ENCODE assay signal across 1 cellular context in the genomic region with DNA sequence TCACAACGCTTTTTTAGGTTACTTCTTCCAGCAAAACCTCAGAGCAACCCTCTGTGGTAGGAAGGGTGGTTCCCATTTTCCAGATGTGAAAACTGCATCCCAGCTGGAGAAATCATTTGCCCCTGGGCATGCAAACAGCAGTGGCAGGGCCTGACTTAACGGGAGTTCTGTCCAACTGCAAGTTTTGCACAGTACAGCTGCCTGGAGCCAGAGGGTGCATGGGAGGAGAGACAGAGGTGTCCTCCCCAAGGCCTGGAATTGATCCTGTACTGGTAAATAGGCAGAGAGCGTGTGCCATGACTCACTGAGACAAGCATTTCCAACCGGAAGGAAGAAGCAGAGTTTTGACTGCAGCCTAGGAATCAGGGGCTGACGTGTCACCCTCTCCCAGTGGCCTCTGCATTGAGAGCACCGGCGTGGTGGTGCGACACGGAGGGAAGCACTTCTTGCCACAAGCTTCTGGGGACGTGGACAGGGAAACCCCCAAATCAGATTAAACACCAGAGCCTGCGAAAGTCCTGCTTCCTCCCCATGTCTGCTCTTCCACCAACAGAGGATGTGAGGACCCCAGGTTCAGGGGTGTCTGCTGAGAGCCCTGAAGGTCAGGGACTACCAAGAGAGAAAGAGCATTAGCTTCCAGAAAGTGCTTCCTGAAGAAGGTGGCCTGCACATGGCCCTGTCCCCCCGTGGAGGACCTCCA.
TF ChIP-seq lines count a peak whose summit lies in the region.

No MANE protein-coding gene starts in this region.

TF ChIP-seq in HepG2, 621 proteins besides CTCF, POLR2A, EP300 and RAD21 (continued from another document and continues in another):
- TF ChIP-seq TSC22D2 (CRISPR knock-in tag; IDR thresholded peaks at IDR 0.05; ENCODE audit: borderline replicate concordance) = no peak
- no peak for TF ChIP-seq RFXANK (CRISPR knock-in tag; IDR thresholded peaks at IDR 0.05)
- TF ChIP-seq FOXK2 (IDR thresholded peaks at IDR 0.05) = no peak
- TF ChIP-seq ZNF776 (CRISPR knock-in tag; IDR thresholded peaks at IDR 0.05) = 0 out of 2 replicates have a peak, but pooled peaks have one; percentile 28
- TF ChIP-seq YY1 (IDR thresholded peaks at IDR 0.05; ENCODE audit: insufficient read depth, insufficient replicate concordance, low read depth, low read length) = no peak
- TF ChIP-seq KAT7 (CRISPR knock-in tag; IDR thresholded peaks at IDR 0.05; ENCODE audit: borderline replicate concordance) = no peak
- no peak for TF ChIP-seq AKAP8 (CRISPR knock-in tag; IDR thresholded peaks at IDR 0.05)
- TF ChIP-seq TCF7 (IDR thresholded peaks at IDR 0.05; ENCODE audit: low read depth) = no peak
- TF ChIP-seq, protein P1, sequence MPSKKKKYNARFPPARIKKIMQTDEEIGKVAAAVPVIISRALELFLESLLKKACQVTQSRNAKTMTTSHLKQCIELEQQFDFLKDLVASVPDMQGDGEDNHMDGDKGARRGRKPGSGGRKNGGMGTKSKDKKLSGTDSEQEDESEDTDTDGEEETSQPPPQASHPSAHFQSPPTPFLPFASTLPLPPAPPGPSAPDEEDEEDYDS (CRISPR knock-in tag; IDR thresholded peaks at IDR 0.05) = peak; percentile 49
- no peak for TF ChIP-seq ZNF33B (CRISPR knock-in tag; IDR thresholded peaks at IDR 0.05)
- no peak for TF ChIP-seq ZNF660 (CRISPR knock-in tag; IDR thresholded peaks at IDR 0.05; ENCODE audit: borderline replicate concordance, low read depth)
- TF ChIP-seq ERF (CRISPR knock-in tag; IDR thresholded peaks at IDR 0.05) = peak; percentile 63; the same call in 1 of the 2 replicates
- TF ChIP-seq, protein P2, sequence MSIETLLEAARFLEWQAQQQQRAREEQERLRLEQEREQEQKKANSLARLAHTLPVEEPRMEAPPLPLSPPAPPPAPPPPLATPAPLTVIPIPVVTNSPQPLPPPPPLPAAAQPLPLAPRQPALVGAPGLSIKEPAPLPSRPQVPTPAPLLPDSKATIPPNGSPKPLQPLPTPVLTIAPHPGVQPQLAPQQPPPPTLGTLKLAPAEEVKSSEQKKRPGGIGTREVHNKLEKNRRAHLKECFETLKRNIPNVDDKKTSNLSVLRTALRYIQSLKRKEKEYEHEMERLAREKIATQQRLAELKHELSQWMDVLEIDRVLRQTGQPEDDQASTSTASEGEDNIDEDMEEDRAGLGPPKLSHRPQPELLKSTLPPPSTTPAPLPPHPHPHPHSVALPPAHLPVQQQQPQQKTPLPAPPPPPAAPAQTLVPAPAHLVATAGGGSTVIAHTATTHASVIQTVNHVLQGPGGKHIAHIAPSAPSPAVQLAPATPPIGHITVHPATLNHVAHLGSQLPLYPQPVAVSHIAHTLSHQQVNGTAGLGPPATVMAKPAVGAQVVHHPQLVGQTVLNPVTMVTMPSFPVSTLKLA (IDR thresholded peaks at IDR 0.05) = no peak
- TF ChIP-seq MAF1 (CRISPR knock-in tag; IDR thresholded peaks at IDR 0.05; ENCODE audit: borderline replicate concordance) = no peak
- TF ChIP-seq SMARCE1 (IDR thresholded peaks at IDR 0.05; ENCODE audit: borderline replicate concordance) = no peak
- TF ChIP-seq NFE2 (CRISPR knock-in tag; IDR thresholded peaks at IDR 0.05) = no peak
- TF ChIP-seq SP4 (CRISPR knock-in tag; IDR thresholded peaks at IDR 0.05) = no peak
- TF ChIP-seq ZNF230 (CRISPR knock-in tag; IDR thresholded peaks at IDR 0.05) = no peak
- TF ChIP-seq PHF21A (CRISPR knock-in tag; IDR thresholded peaks at IDR 0.05) = no peak
- TF ChIP-seq ZNF251 (CRISPR knock-in tag; IDR thresholded peaks at IDR 0.05) = no peak
- TF ChIP-seq ZNF562 (CRISPR knock-in tag; IDR thresholded peaks at IDR 0.05; ENCODE audit: borderline replicate concordance) = no peak
- TF ChIP-seq MAFF (IDR thresholded peaks at IDR 0.05; ENCODE audit: low read depth, low read length) = no peak
- no peak for TF ChIP-seq HHEX (CRISPR knock-in tag; IDR thresholded peaks at IDR 0.05)
- TF ChIP-seq ZNF629 (CRISPR knock-in tag; conservative IDR thresholded peaks at IDR 0.05) = peak; percentile 71
- no peak for TF ChIP-seq RORA (CRISPR knock-in tag; IDR thresholded peaks at IDR 0.05)
- TF ChIP-seq HDAC6 (IDR thresholded peaks at IDR 0.05; ENCODE audit: low read depth, low read length) = no peak
- TF ChIP-seq, protein P3, sequence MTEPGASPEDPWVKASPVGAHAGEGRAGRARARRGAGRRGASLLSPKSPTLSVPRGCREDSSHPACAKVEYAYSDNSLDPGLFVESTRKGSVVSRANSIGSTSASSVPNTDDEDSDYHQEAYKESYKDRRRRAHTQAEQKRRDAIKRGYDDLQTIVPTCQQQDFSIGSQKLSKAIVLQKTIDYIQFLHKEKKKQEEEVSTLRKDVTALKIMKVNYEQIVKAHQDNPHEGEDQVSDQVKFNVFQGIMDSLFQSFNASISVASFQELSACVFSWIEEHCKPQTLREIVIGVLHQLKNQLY (CRISPR knock-in tag; IDR thresholded peaks at IDR 0.05) = no peak
- TF ChIP-seq ZFP90 (CRISPR knock-in tag; IDR thresholded peaks at IDR 0.05; ENCODE audit: borderline replicate concordance) = no peak
- TF ChIP-seq NFIC (IDR thresholded peaks at IDR 0.05; ENCODE audit: low read length) = no peak
- peak; percentile 84 for TF ChIP-seq MED1 (CRISPR knock-in tag; IDR thresholded peaks at IDR 0.05)
- TF ChIP-seq MEIS1 (CRISPR knock-in tag; IDR thresholded peaks at IDR 0.05; ENCODE audit: borderline replicate concordance) = 0 out of 2 replicates have a peak, but pooled peaks have one; percentile 56
- no peak for TF ChIP-seq ZBTB7A (CRISPR knock-in tag; IDR thresholded peaks at IDR 0.05)
- TF ChIP-seq DMAP1 (CRISPR knock-in tag; IDR thresholded peaks at IDR 0.05) = no peak
- TF ChIP-seq TMF1 (CRISPR knock-in tag; IDR thresholded peaks at IDR 0.05; ENCODE audit: low read depth) = no peak
- TF ChIP-seq ZFX (CRISPR knock-in tag; IDR thresholded peaks at IDR 0.05; ENCODE audit: low read depth) = peak; percentile 61
- TF ChIP-seq CBX5 (CRISPR knock-in tag; IDR thresholded peaks at IDR 0.05; ENCODE audit: borderline replicate concordance) = peak; percentile 40; the same call in 1 of the 2 replicates
- TF ChIP-seq HDAC2 (CRISPR knock-in tag; IDR thresholded peaks at IDR 0.05) = peak; percentile 26; the same call in 1 of the 2 replicates
- TF ChIP-seq, protein P4, sequence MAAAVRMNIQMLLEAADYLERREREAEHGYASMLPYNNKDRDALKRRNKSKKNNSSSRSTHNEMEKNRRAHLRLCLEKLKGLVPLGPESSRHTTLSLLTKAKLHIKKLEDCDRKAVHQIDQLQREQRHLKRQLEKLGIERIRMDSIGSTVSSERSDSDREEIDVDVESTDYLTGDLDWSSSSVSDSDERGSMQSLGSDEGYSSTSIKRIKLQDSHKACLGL (CRISPR knock-in tag; IDR thresholded peaks at IDR 0.05) = no peak
- no peak for TF ChIP-seq MTF2 (CRISPR knock-in tag; IDR thresholded peaks at IDR 0.05; ENCODE audit: borderline replicate concordance)
- TF ChIP-seq THAP11 (CRISPR knock-in tag; IDR thresholded peaks at IDR 0.05) = no peak; the same call in 1 of the 2 replicates
- TF ChIP-seq CBX1 (IDR thresholded peaks at IDR 0.05; ENCODE audit: low read depth) = no peak
- no peak for TF ChIP-seq SIN3B (IDR thresholded peaks at IDR 0.05; ENCODE audit: low read length)
- TF ChIP-seq, protein P5, sequence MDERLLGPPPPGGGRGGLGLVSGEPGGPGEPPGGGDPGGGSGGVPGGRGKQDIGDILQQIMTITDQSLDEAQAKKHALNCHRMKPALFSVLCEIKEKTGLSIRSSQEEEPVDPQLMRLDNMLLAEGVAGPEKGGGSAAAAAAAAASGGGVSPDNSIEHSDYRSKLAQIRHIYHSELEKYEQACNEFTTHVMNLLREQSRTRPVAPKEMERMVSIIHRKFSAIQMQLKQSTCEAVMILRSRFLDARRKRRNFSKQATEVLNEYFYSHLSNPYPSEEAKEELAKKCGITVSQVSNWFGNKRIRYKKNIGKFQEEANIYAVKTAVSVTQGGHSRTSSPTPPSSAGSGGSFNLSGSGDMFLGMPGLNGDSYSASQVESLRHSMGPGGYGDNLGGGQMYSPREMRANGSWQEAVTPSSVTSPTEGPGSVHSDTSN (CRISPR knock-in tag; IDR thresholded peaks at IDR 0.05) = no peak
- TF ChIP-seq KLF6 (CRISPR knock-in tag; IDR thresholded peaks at IDR 0.05) = no peak
- TF ChIP-seq ZFP1 (CRISPR knock-in tag; IDR thresholded peaks at IDR 0.05) = no peak
- TF ChIP-seq, protein P6, sequence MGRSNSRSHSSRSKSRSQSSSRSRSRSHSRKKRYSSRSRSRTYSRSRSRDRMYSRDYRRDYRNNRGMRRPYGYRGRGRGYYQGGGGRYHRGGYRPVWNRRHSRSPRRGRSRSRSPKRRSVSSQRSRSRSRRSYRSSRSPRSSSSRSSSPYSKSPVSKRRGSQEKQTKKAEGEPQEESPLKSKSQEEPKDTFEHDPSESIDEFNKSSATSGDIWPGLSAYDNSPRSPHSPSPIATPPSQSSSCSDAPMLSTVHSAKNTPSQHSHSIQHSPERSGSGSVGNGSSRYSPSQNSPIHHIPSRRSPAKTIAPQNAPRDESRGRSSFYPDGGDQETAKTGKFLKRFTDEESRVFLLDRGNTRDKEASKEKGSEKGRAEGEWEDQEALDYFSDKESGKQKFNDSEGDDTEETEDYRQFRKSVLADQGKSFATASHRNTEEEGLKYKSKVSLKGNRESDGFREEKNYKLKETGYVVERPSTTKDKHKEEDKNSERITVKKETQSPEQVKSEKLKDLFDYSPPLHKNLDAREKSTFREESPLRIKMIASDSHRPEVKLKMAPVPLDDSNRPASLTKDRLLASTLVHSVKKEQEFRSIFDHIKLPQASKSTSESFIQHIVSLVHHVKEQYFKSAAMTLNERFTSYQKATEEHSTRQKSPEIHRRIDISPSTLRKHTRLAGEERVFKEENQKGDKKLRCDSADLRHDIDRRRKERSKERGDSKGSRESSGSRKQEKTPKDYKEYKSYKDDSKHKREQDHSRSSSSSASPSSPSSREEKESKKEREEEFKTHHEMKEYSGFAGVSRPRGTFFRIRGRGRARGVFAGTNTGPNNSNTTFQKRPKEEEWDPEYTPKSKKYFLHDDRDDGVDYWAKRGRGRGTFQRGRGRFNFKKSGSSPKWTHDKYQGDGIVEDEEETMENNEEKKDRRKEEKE (IDR thresholded peaks at IDR 0.05) = no peak
- no peak for TF ChIP-seq RFX1 (IDR thresholded peaks at IDR 0.05)
- TF ChIP-seq, protein P7, sequence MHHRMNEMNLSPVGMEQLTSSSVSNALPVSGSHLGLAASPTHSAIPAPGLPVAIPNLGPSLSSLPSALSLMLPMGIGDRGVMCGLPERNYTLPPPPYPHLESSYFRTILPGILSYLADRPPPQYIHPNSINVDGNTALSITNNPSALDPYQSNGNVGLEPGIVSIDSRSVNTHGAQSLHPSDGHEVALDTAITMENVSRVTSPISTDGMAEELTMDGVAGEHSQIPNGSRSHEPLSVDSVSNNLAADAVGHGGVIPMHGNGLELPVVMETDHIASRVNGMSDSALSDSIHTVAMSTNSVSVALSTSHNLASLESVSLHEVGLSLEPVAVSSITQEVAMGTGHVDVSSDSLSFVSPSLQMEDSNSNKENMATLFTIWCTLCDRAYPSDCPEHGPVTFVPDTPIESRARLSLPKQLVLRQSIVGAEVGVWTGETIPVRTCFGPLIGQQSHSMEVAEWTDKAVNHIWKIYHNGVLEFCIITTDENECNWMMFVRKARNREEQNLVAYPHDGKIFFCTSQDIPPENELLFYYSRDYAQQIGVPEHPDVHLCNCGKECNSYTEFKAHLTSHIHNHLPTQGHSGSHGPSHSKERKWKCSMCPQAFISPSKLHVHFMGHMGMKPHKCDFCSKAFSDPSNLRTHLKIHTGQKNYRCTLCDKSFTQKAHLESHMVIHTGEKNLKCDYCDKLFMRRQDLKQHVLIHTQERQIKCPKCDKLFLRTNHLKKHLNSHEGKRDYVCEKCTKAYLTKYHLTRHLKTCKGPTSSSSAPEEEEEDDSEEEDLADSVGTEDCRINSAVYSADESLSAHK (CRISPR knock-in tag; IDR thresholded peaks at IDR 0.05; ENCODE audit: borderline replicate concordance) = no peak
- TF ChIP-seq ZNF672 (CRISPR knock-in tag; IDR thresholded peaks at IDR 0.05) = no peak
- TF ChIP-seq, protein P8, sequence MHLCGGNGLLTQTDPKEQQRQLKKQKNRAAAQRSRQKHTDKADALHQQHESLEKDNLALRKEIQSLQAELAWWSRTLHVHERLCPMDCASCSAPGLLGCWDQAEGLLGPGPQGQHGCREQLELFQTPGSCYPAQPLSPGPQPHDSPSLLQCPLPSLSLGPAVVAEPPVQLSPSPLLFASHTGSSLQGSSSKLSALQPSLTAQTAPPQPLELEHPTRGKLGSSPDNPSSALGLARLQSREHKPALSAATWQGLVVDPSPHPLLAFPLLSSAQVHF (CRISPR knock-in tag; IDR thresholded peaks at IDR 0.05) = no peak
- no peak for TF ChIP-seq JUND (CRISPR knock-in tag; IDR thresholded peaks at IDR 0.05)
- TF ChIP-seq NBN (conservative IDR thresholded peaks at IDR 0.05) = no peak
- no peak for TF ChIP-seq ZNF235 (CRISPR knock-in tag; IDR thresholded peaks at IDR 0.05; ENCODE audit: borderline replicate concordance)
- no peak for TF ChIP-seq FOXM1 (CRISPR knock-in tag; IDR thresholded peaks at IDR 0.05)
- no peak for TF ChIP-seq HNRNPK (IDR thresholded peaks at IDR 0.05; ENCODE audit: low read depth, low read length, poor library complexity, severe bottlenecking)
- TF ChIP-seq KLF9 (CRISPR knock-in tag; IDR thresholded peaks at IDR 0.05; ENCODE audit: low read depth) = no peak
- TF ChIP-seq IRX3 (CRISPR knock-in tag; IDR thresholded peaks at IDR 0.05; ENCODE audit: borderline replicate concordance, low read depth) = no peak
- TF ChIP-seq RXRB (CRISPR knock-in tag; IDR thresholded peaks at IDR 0.05; ENCODE audit: borderline replicate concordance) = peak; percentile 69; the same call in 1 of the 2 replicates
- TF ChIP-seq, protein P9, sequence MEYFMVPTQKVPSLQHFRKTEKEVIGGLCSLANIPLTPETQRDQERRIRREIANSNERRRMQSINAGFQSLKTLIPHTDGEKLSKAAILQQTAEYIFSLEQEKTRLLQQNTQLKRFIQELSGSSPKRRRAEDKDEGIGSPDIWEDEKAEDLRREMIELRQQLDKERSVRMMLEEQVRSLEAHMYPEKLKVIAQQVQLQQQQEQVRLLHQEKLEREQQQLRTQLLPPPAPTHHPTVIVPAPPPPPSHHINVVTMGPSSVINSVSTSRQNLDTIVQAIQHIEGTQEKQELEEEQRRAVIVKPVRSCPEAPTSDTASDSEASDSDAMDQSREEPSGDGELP (IDR thresholded peaks at IDR 0.05; ENCODE audit: borderline replicate concordance, low read depth) = peak; percentile 18; the same call in 1 of the 2 replicates
- TF ChIP-seq SMC3 (IDR thresholded peaks at IDR 0.05; ENCODE audit: low read length) = no peak
- no peak for TF ChIP-seq ZFY (CRISPR knock-in tag; IDR thresholded peaks at IDR 0.05)
- no peak for TF ChIP-seq ZNF451 (CRISPR knock-in tag; IDR thresholded peaks at IDR 0.05)
- no peak for TF ChIP-seq ZNF138 (CRISPR knock-in tag; IDR thresholded peaks at IDR 0.05; ENCODE audit: low read depth)
- no peak for TF ChIP-seq KAT2B (IDR thresholded peaks at IDR 0.05; ENCODE audit: borderline replicate concordance, low read depth, low read length)
- TF ChIP-seq PITX1 (CRISPR knock-in tag; IDR thresholded peaks at IDR 0.05) = no peak
- no peak for TF ChIP-seq SRF (IDR thresholded peaks at IDR 0.05; ENCODE audit: low read depth, low read length)
- no peak for TF ChIP-seq ZNF432 (CRISPR knock-in tag; IDR thresholded peaks at IDR 0.05; ENCODE audit: borderline replicate concordance)
- no peak for TF ChIP-seq CEBPG (CRISPR knock-in tag; IDR thresholded peaks at IDR 0.05)
- TF ChIP-seq, protein P10, sequence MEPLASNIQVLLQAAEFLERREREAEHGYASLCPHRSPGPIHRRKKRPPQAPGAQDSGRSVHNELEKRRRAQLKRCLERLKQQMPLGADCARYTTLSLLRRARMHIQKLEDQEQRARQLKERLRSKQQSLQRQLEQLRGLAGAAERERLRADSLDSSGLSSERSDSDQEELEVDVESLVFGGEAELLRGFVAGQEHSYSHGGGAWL (CRISPR knock-in tag; IDR thresholded peaks at IDR 0.05) = no peak
- TF ChIP-seq SP1 (IDR thresholded peaks at IDR 0.05) = no peak
- no peak for TF ChIP-seq SP1 (CRISPR knock-in tag; IDR thresholded peaks at IDR 0.05)
